Comparison of ENCODE assay signal across 21 cellular contexts in the genomic region with DNA sequence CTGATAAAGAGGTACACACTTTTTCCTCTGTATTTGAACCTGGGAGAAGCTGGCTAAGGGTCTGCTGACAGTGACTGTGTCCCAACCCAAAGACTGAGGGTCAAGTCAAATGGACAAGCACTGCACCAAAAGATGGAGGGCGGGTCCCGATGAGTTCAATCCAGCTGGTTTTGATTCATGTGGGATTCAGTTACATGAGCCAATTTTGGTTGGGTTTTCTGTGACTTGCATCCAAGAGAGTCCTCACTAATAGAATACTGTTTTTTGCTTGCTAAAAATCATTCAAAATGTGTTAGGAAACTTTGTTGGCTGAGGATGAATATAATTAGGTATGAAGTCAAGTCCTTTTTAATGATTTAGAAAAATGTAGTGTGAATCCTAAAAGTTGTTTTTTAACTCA.
"Had no signal": no experiment of that assay in that cellular context is flagged by ENCODE, and none has a peak within 500 bp of the region (broad histone marks: within the 10 kb centered on the region; RNA-seq: fewer than 3 reads in every experiment).

No MANE protein-coding gene starts in this region.

- FAIRE-seq: HTR-8/SVneo, RCC 7860 had no signal

- H3K4me3 ChIP-seq: SJSA1, SK-N-MC had no signal

- H3K27me3 ChIP-seq: SJSA1 had no signal

- H3K36me3 ChIP-seq: SJSA1 had no signal

- DNase-seq: Karpas-422, KG1, MM.1S, NCI-H1092 treated with DMSO at 0.1 percent for 48 hours, NCI-H1436, NCI-H187, NCI-H2029, NCI-H2081 treated with DMSO at 0.1 percent for 48 hours, NCI-H2171 treated with DMSO at 0.1 percent for 48 hours, NCI-H2227 treated with DMSO at 0.1 percent for 48 hours, NCI-H524 treated with DMSO at 0.1 percent for 48 hours, NCI-H69, NCI-H774, Right ventricle myocardium superior, RPMI8226, SIG-M5 had no signal

- H3K9me3 ChIP-seq: SJSA1 had no signal

- H3K27ac ChIP-seq: HL-60, SJSA1, SK-N-MC had no signal
